Comparison of ENCODE assay signal across 9 cellular contexts in the genomic region with DNA sequence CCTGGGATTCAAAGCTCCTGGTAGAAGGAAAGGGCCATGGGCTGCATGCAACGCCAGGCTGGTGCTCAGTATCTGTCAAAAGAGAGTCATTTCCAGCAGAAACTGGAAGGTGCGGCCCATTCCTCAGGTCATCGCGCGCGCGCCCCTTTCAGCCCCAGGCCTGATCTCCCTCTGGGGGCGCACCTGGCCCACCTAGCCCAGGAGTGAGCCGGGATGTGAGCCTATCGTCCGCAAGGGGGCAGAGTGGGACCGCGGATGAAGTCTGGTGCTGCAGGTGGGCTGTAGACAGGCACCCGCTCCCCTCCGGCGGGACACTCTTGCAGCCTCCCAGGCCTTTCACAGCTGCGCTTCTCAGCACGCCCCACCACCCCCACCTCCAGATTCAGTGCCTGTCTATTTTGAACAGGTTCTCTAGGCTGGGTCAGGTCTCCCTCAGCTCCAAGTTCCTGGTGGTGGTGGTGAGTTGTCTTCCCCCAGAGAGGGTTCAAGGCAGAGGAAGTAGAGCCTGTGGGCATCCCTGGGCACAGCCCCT. TPM values are rescaled to one million over a fixed set of nuclear protein-coding genes. Genes with fewer than 3 reads are reported as not detected.
DNase-seq lines count a peak whose midpoint lies in the region; ATAC-seq and TF ChIP-seq lines count a peak whose summit lies in the region.
"Had no signal": no experiment of that assay in that cellular context is flagged by ENCODE, and none has a peak within 500 bp of the region (broad histone marks: within the 10 kb centered on the region; RNA-seq: fewer than 3 reads in every experiment).

No MANE protein-coding gene starts in this region.

- no TSS peak for BruUV-seq in Panc1 (replicated peaks; lab: Mats Ljungman, UMichigan)

- DNase-seq in C1 segment of cervical spinal cord (lab: John Stamatoyannopoulos, UW) (peak in 11 of 14 donors; percentile 20 to 71 (median 47)), HT1080 (ENCODE audit: low read depth) (peak; percentile 72), Panc1 (ENCODE audit: low read depth, low spot score) (no peak), fibroblast of peridontal ligament (ENCODE audit: extremely low read depth) (peak; percentile 43), occipital lobe (lab: John Stamatoyannopoulos, UW) (peak; percentile 45), thoracic aorta (ENCODE audit: low spot score) (no peak)
- peak; percentile 88 to 90 for DNase-seq in activated T-cell treated with anti-CD3 and anti-CD28 coated beads, Interleukin-2, amount 50 U/mL, for 72 hours

- H3K4me1 Mint-ChIP-seq in activated T-cell treated with anti-CD3 and anti-CD28 coated beads, Interleukin-2, amount 50 U/mL, for 72 hours (ENCODE audit: low read depth), result peaks cover 8% of the 10 kb centered on the region

- H3K4me3 Mint-ChIP-seq in activated T-cell treated with anti-CD3 and anti-CD28 coated beads, Interleukin-2, amount 50 U/mL, for 72 hours, result no peak overlapping the region
- H3K4me3 Mint-ChIP-seq: IgD-negative memory B cell had no signal

- H3K36me3 ChIP-seq in Panc1 (ENCODE audit: control insufficient read depth, insufficient read depth, low read length), result no peaks in the 10 kb centered on the region
- H3K36me3 ChIP-seq in thoracic aorta, result no peaks in the 10 kb centered on the region

- H3K27me3 ChIP-seq in Panc1 (ENCODE audit: control insufficient read depth, insufficient read depth, low read length), result no peaks in the 10 kb centered on the region
- no peaks in the 10 kb centered on the region for H3K27me3 ChIP-seq in thoracic aorta (replicated peaks; ENCODE audit: insufficient read depth)

- H3K36me3 Mint-ChIP-seq in activated T-cell treated with anti-CD3 and anti-CD28 coated beads, Interleukin-2, amount 50 U/mL, for 72 hours (ENCODE audit: insufficient read depth in 2 of 2), result no peaks in the 10 kb centered on the region
- H3K36me3 Mint-ChIP-seq: IgD-negative memory B cell had no signal

- H3K4me1 ChIP-seq in Panc1 (ENCODE audit: control insufficient read depth, insufficient read depth, low read length), result peaks cover 5% of the 10 kb centered on the region
- peaks cover 9 to 22% of the 10 kb centered on the region in 2 donors for H3K4me1 ChIP-seq in thoracic aorta (ENCODE audit: control insufficient read depth in 1 of 2, low read depth in 2 of 2)

- in situ Hi-C loops in Panc1 (cut with HindIII; ENCODE audit: low pct_unique_long_range_greater_than_20kb, low sequenced_read_pairs), result no loop called here

- H3K27me3 Mint-ChIP-seq in activated T-cell treated with anti-CD3 and anti-CD28 coated beads, Interleukin-2, amount 50 U/mL, for 72 hours (ENCODE audit: low read depth), result peaks cover 6% of the 10 kb centered on the region

- H3K27ac Mint-ChIP-seq in activated T-cell treated with anti-CD3 and anti-CD28 coated beads, Interleukin-2, amount 50 U/mL, for 72 hours, result no peak overlapping the region

- H3K9me3 ChIP-seq in Panc1 (ENCODE audit: control insufficient read depth, insufficient read depth, low read depth, low read length), result no peaks in the 10 kb centered on the region
- H3K9me3 ChIP-seq in thoracic aorta, result no peaks in the 10 kb centered on the region

- POLR2A ChIA-PET in Panc1 (lab: Charles Lee), result no interaction called here

- H3K9me3 Mint-ChIP-seq in activated T-cell treated with anti-CD3 and anti-CD28 coated beads, Interleukin-2, amount 50 U/mL, for 72 hours, result no peaks in the 10 kb centered on the region
- H3K9me3 Mint-ChIP-seq: IgD-negative memory B cell had no signal

- no peak overlapping the region for H3K27ac ChIP-seq in Panc1 (ENCODE audit: low read length)
- H3K27ac ChIP-seq in thoracic aorta, result no peak overlapping the region

- H3K4me3 ChIP-seq in Panc1 (ENCODE audit: low read depth in 2 of 2, low read length in 2 of 2) (no peak overlapping the region), thoracic aorta (no peak overlapping the region)

- TF ChIP-seq CTCF in Panc1 (IDR thresholded peaks at IDR 0.05) (peak; percentile 92), thoracic aorta (IDR thresholded peaks at IDR 0.05) (peak; percentile 92)

- ATAC-seq in GM19397 (IDR thresholded peaks at IDR 0.05; ENCODE audit: unreplicated experiment), result peak; percentile 70
- peak; percentile 89 for ATAC-seq in Panc1
- ATAC-seq in activated T-cell treated with anti-CD3 and anti-CD28 coated beads, Interleukin-2, amount 50 U/mL, for 72 hours (replicated peaks in 1 of 2), result peak; percentile 98 to 99
- ATAC-seq in thoracic aorta (ENCODE audit: insufficient number of reproducible peaks, low FRiP score, low read depth), result no peak

- intact Hi-C loops in Panc1 (cut with micrococcal nuclease; ENCODE audit: unreplicated experiment), result loop anchor here (10.0 kb wide), 1 partner anchor 53 kb away; a partner anchor contains a TSS

- CTCF ChIA-PET in Panc1 (lab: Charles Lee), result interaction anchor here (0.6 to 1.8 kb wide), 6 partner anchors 45 to 384 kb away, joined by 3 to 6 read pairs (median 4); no protein-coding TSS in a partner anchor

RNA-seq across cellular contexts. Expression of a gene that starts 5.8 kb away (rescaled TPM):
- total RNA-seq in HT1080 (2014; rRNA removed; shearing (Covaris generic)), result 1,388 and 1,455 TPM in 2 replicates
- 1,897 and 2,150 TPM in 2 replicates for polyA plus RNA-seq in HT1080 (2015; cell fraction: cytosol; rRNA removed)
- 718 and 788 TPM in 2 replicates for polyA plus RNA-seq in HT1080 (2015; cell fraction: nucleus; rRNA removed)
- total RNA-seq in Panc1 (2021; ENCODE audit: unreplicated experiment), result 696 TPM
- polyA plus RNA-seq in Panc1 (2012; ENCODE audit: insufficient read length), result 1,184 TPM
- total RNA-seq in activated T-cell treated with anti-CD3 and anti-CD28 coated beads, Interleukin-2, amount 50 U/mL, for 72 hours, result 1,000 to 10,000 TPM; 1,676 to 1,838 TPM
- 778 TPM for total RNA-seq in occipital lobe
- 100 to 1,000 TPM; 642 to 718 TPM for total RNA-seq in thoracic aorta

RNA-seq across cellular contexts. Expression of a gene that starts 18.2 kb away (rescaled TPM):
- 105 and 171 TPM in 2 replicates for total RNA-seq in HT1080 (2014; rRNA removed; shearing (Covaris generic))
- polyA plus RNA-seq in HT1080 (2015; cell fraction: cytosol; rRNA removed), result 96.7 and 110 TPM in 2 replicates
- 147 and 153 TPM in 2 replicates for polyA plus RNA-seq in HT1080 (2015; cell fraction: nucleus; rRNA removed)
- total RNA-seq in Panc1 (2021; ENCODE audit: unreplicated experiment), result 50.3 TPM
- polyA plus RNA-seq in Panc1 (2012; ENCODE audit: insufficient read length), result 110 TPM
- 10 to 100 TPM; 30.2 to 42.4 TPM for total RNA-seq in activated T-cell treated with anti-CD3 and anti-CD28 coated beads, Interleukin-2, amount 50 U/mL, for 72 hours
- 2.8 TPM for total RNA-seq in occipital lobe
- 10 to 100 TPM in 1 of 2 donors, 1 to 10 TPM in 1; 6.1 to 12.3 TPM for total RNA-seq in thoracic aorta

RNA-seq across cellular contexts. Expression of a gene that starts 26.6 kb away (rescaled TPM):
- total RNA-seq in HT1080 (2014; rRNA removed; shearing (Covaris generic)), result 24.6 and 25.1 TPM in 2 replicates
- 18.2 and 24.4 TPM in 2 replicates for polyA plus RNA-seq in HT1080 (2015; cell fraction: cytosol; rRNA removed)
- 6.6 and 7.2 TPM in 2 replicates for polyA plus RNA-seq in HT1080 (2015; cell fraction: nucleus; rRNA removed)
- total RNA-seq in Panc1 (2021; ENCODE audit: unreplicated experiment) (11.3 TPM), occipital lobe (20.6 TPM), thoracic aorta (10 to 100 TPM in 1 of 2 donors, 1 to 10 TPM in 1; 9.7 to 24.0 TPM)
- 14.3 TPM for polyA plus RNA-seq in Panc1 (2012; ENCODE audit: insufficient read length)
- total RNA-seq in activated T-cell treated with anti-CD3 and anti-CD28 coated beads, Interleukin-2, amount 50 U/mL, for 72 hours, result 1 to 10 TPM; 6.6 to 8.9 TPM

RNA-seq across cellular contexts. Expression of a gene that starts 27.7 kb away (rescaled TPM):
- total RNA-seq in HT1080 (2014; rRNA removed; shearing (Covaris generic)), result 75.0 and 94.0 TPM in 2 replicates
- 169 and 171 TPM in 2 replicates for polyA plus RNA-seq in HT1080 (2015; cell fraction: cytosol; rRNA removed)
- polyA plus RNA-seq in HT1080 (2015; cell fraction: nucleus; rRNA removed), result 119 and 124 TPM in 2 replicates
- 40.7 TPM for total RNA-seq in Panc1 (2021; ENCODE audit: unreplicated experiment)
- 49.9 TPM for polyA plus RNA-seq in Panc1 (2012; ENCODE audit: insufficient read length)
- 10 to 100 TPM; 52.5 to 54.6 TPM for total RNA-seq in activated T-cell treated with anti-CD3 and anti-CD28 coated beads, Interleukin-2, amount 50 U/mL, for 72 hours
- total RNA-seq in occipital lobe, result 1.9 TPM
- total RNA-seq in thoracic aorta, result 10 to 100 TPM; 28.6 to 55.2 TPM

RNA-seq across cellular contexts. Expression of a gene that starts 34.3 kb away (rescaled TPM):
- 85.6 and 95.9 TPM in 2 replicates for total RNA-seq in HT1080 (2014; rRNA removed; shearing (Covaris generic))
- 82.1 and 92.0 TPM in 2 replicates for polyA plus RNA-seq in HT1080 (2015; cell fraction: cytosol; rRNA removed)
- polyA plus RNA-seq in HT1080 (2015; cell fraction: nucleus; rRNA removed), result 109 and 114 TPM in 2 replicates
- total RNA-seq in Panc1 (2021; ENCODE audit: unreplicated experiment) (58.0 TPM), occipital lobe (42.7 TPM), thoracic aorta (100 to 1,000 TPM; 127 to 144 TPM)
- 108 TPM for polyA plus RNA-seq in Panc1 (2012; ENCODE audit: insufficient read length)
- total RNA-seq in activated T-cell treated with anti-CD3 and anti-CD28 coated beads, Interleukin-2, amount 50 U/mL, for 72 hours, result 10 to 100 TPM; 23.3 to 27.4 TPM

Comparison
In these comparisons a context has a peak if more than half of its experiments do, and no peak if none do; other contexts are left out.
1. DNase-seq: peak in C1 segment of cervical spinal cord (11 of 14), HT1080 (single experiment), activated T-cell treated with anti-CD3 and anti-CD28 coated beads, Interleukin-2, amount 50 U/mL, for 72 hours (2 of 2), fibroblast of peridontal ligament (single experiment) and occipital lobe (single experiment); none in Panc1 (single experiment) and thoracic aorta (single experiment).